In the genomic region with DNA sequence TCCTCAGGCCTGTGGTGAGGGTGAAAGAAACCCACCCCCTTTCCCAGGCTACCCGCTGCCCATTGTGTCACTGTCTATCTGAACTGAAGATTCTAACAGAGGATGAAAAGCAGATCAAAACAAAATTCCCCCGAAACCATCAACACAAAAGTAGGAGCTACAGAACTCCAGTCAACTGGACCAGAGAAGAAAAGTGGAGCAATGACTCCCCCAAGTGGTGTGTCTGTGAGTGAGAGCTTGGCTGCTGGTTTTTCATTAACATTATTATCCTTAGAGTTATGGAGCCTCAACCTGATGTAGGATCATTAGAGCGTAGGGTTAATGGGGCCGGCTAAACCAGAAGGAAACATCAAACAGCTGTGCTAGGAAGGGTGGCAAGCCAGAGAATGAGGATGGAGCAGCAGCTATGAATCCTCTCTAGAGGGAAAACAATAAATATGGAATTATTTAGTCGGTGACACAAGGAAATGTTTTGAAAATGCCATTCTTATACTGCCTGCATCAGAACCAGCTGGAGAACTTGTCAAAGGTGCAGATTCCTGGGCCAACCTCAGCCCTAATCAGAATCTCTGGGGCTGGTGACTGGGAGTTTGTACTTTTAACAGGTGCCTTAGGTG, we compare ENCODE assay signal across 8 cellular contexts. TPM values are rescaled to one million over a fixed set of nuclear protein-coding genes. Genes with fewer than 3 reads are reported as not detected.
DNase-seq lines count a peak whose midpoint lies in the region; ATAC-seq and TF ChIP-seq lines count a peak whose summit lies in the region.

No MANE protein-coding gene starts in this region.

- H3K4me1 ChIP-seq in upper lobe of left lung = peaks cover 0 to 3% (median 0%) of the 10 kb centered on the region in 4 donors

- H3K27me3 ChIP-seq in brain microvascular endothelial cell (replicated peaks) (no peaks in the 10 kb centered on the region), upper lobe of left lung (no peaks in the 10 kb centered on the region)

- peak; percentile 24 for DNase-seq in NCI-H510A treated with DMSO at 0.1 percent for 48 hours (lab: John Stamatoyannopoulos, UW)
- DNase-seq in NCI-H510A (lab: John Stamatoyannopoulos, UW) = no peak
- peak; percentile 25 for DNase-seq in NCI-H2171 (lab: John Stamatoyannopoulos, UW)
- DNase-seq in brain microvascular endothelial cell = peak; percentile 61
- peak; percentile 62 for DNase-seq in iris pigment epithelial cell (ENCODE audit: low read depth)
- no peak for DNase-seq in upper lobe of left lung

- in situ Hi-C loops in brain microvascular endothelial cell (cut with HindIII; ENCODE audit: low pct_ligation_motif_present, low sequenced_read_pairs) = no loop called here

- TF ChIP-seq POLR2A in upper lobe of left lung (IDR thresholded peaks at IDR 0.05) = no peak

- H3K4me3 ChIP-seq in brain microvascular endothelial cell (ENCODE audit: low read depth, low read length) (peak overlapping the region; percentile 29), upper lobe of left lung (no peak overlapping the region)

- no peak overlapping the region for H3K27ac ChIP-seq in brain microvascular endothelial cell
- H3K27ac ChIP-seq in upper lobe of left lung = no peak overlapping the region

- no peaks in the 10 kb centered on the region for H3K36me3 ChIP-seq in brain microvascular endothelial cell (replicated peaks)
- H3K36me3 ChIP-seq in upper lobe of left lung = no peaks in the 10 kb centered on the region

- TF ChIP-seq CTCF in brain microvascular endothelial cell (IDR thresholded peaks at IDR 0.05; ENCODE audit: low read depth, low read length, missing control alignments) (peak; percentile 82), upper lobe of left lung (IDR thresholded peaks at IDR 0.05) (peak in 4 of 6 experiments; percentile 24 to 54 (median 44))

- ATAC-seq in upper lobe of left lung (ENCODE audit: low FRiP score in 2 of 2) (peak in 1 of 2 donors; percentile 79), GM19324 (IDR thresholded peaks at IDR 0.05; ENCODE audit: low FRiP score, unreplicated experiment) (no peak), GM19463 (IDR thresholded peaks at IDR 0.05; ENCODE audit: unreplicated experiment) (no peak)

- no peaks in the 10 kb centered on the region for H3K9me3 ChIP-seq in upper lobe of left lung

- WGBS in upper lobe of left lung, 2 donors = 50 to 58% methylated on average over 5 of the region's 5 CpGs

- no peak for TF ChIP-seq EP300 in upper lobe of left lung (IDR thresholded peaks at IDR 0.05)

RNA-seq across cellular contexts. Expression of a gene that starts 38.3 kb away (rescaled TPM):
- total RNA-seq in upper lobe of left lung = 100 to 1,000 TPM in 3 of 6 donors, 10 to 100 TPM in 3; 39.2 to 108 (median 93.1) TPM

Comparison
In these comparisons a context has a peak if more than half of its experiments do, and no peak if none do; other contexts are left out.
1. DNase-seq: peak in NCI-H510A treated with DMSO at 0.1 percent for 48 hours (single experiment), NCI-H2171 (single experiment), brain microvascular endothelial cell (single experiment) and iris pigment epithelial cell (single experiment); none in NCI-H510A (single experiment) and upper lobe of left lung (0 of 2).